1 cellular context compared by ENCODE assay signal in the genomic region with DNA sequence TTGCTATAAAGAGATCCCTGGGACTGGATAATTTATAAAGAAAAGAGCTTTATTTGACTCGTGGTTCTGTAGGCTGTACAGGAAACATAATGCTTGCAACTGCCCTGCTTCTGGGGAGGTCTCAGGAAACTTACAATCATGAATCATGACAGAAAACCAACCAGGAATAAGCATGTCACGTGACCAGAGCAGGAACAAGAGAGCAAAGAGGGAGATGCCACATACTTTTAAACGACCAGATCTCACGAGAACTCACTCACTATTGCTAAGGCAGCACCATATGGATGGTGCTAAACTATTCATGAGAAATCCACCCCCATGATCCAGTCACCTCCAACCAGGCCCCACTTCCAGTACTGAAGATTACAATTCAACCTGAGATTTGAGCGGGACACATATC.
TF ChIP-seq lines count a peak whose summit lies in the region.

No MANE protein-coding gene starts in this region.

TF ChIP-seq in WTC11, 78 proteins besides CTCF, POLR2A, EP300 and RAD21 (continued from another document):
- TF ChIP-seq ERG (CRISPR knock-in tag; IDR thresholded peaks at IDR 0.05) (no peak), NR2C2 (CRISPR knock-in tag; IDR thresholded peaks at IDR 0.05) (no peak), CREM (CRISPR knock-in tag; IDR thresholded peaks at IDR 0.05) (no peak), MYBL2 (CRISPR knock-in tag; IDR thresholded peaks at IDR 0.05) (no peak), GRHL2 (CRISPR knock-in tag; IDR thresholded peaks at IDR 0.05; ENCODE audit: insufficient replicate concordance, severe bottlenecking) (no peak)
- TF ChIP-seq, protein P1, sequence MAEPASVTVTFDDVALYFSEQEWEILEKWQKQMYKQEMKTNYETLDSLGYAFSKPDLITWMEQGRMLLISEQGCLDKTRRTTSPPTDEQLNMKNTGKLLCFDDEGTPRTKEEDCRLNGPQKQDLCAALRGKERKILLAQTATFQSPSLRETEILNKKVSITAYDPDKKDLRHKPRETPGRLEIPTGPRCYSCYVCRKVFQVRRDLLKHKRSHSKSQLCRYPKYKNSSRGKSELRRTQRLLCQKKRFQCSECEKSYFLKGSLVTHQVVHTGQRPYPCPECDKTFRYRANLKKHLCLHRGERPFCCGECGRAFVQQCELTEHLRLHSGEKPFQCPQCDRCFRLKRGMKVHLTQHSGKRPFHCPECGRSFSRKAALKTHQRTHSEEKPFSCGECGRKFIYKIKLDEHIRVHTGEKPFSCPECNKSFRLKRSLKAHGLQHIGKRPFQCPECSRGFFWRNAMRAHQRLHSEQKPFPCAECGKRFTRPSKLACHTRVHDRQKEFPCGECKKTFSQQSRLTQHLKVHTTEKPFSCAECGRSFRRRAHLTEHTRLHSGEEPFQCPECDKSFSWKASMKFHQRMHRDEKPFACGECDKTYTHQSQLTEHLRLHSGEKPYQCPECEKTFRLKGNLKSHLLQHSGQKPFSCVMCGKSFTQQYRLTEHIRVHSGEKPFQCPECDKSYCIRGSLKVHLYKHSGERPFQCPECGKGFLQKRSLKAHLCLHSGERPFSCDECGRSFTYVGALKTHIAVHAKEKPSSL (CRISPR knock-in tag; conservative IDR thresholded peaks at IDR 0.05) = no peak
TF ChIP-seq in WTC11: peak in this region for 0.
